10 cellular contexts compared by ENCODE assay signal in the genomic region with DNA sequence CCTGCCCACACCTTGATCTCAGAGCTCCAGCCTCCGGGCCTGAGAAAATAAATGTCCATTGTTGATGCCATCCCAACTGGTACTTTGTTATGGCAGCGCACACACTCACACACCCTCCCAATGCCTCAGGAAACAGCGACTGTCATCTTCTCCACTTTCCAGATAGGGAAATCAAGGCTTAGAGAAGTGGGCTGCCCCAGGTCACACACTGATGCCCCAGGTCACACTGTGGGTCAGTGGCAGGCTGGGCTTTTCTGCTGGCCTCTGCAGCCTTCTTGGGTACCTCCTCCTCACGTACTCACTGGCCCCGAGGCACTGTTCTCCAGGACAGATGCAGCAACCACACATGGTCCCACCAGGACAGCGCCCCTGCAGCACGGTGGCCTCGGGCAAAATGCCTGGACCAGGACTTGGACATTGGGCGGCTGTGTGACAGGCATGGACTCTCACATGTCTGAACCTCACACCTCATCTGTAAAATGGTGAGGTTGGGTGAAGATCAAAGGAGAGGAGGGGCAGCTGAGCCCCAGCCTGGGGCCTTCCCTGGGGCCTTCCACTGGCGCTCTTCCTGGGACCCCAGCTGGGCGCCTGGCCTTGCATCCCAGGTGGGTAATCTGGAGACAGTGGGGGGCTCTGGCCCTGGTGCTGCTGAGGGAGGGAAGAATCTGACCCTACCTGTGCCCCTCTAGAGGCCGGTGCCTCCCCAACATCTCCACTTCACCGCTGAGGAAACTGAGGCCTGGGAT.
"Had no signal": no experiment of that assay in that cellular context is flagged by ENCODE, and none has a peak within 500 bp of the region (broad histone marks: within the 10 kb centered on the region; RNA-seq: fewer than 3 reads in every experiment).

No MANE protein-coding gene starts in this region.

- H3K27ac Mint-ChIP-seq: activated CD4-positive, alpha-beta memory T cell treated with anti-CD3 and anti-CD28 coated beads, Interleukin-2, amount 10 ng/mL, durations not matched to agents 7 days and 5 days; stimulated activated naive CD8-positive, alpha-beta T cell treated with anti-CD3 and anti-CD28 coated beads, Interleukin-15, Interleukin-2, amounts not matched to agents 100 ng/mL and 50 ng/mL, for 24 hours had no signal

- H3K9me3 ChIP-seq: colonic mucosa, right lobe of liver had no signal

- H3K4me3 Mint-ChIP-seq: activated CD4-positive, alpha-beta memory T cell treated with anti-CD3 and anti-CD28 coated beads, Interleukin-2, amount 10 ng/mL, durations not matched to agents 7 days and 5 days; stimulated activated naive CD8-positive, alpha-beta T cell treated with anti-CD3 and anti-CD28 coated beads, Interleukin-15, Interleukin-2, amounts not matched to agents 100 ng/mL and 50 ng/mL, for 24 hours had no signal

- H3K27me3 ChIP-seq: colonic mucosa, right lobe of liver had no signal

- H3K36me3 ChIP-seq: colonic mucosa, right lobe of liver had no signal

- H3K4me3 ChIP-seq: colonic mucosa, right lobe of liver had no signal

- H3K4me1 ChIP-seq: colonic mucosa had no signal

- H3K27me3 Mint-ChIP-seq: activated CD4-positive, alpha-beta memory T cell treated with anti-CD3 and anti-CD28 coated beads, Interleukin-2, amount 10 ng/mL, durations not matched to agents 7 days and 5 days; stimulated activated naive CD8-positive, alpha-beta T cell treated with anti-CD3 and anti-CD28 coated beads, Interleukin-15, Interleukin-2, amounts not matched to agents 100 ng/mL and 50 ng/mL, for 24 hours had no signal

- H3K4me1 Mint-ChIP-seq: activated CD4-positive, alpha-beta memory T cell treated with anti-CD3 and anti-CD28 coated beads, Interleukin-2, amount 10 ng/mL, durations not matched to agents 7 days and 5 days had no signal

- H3K27ac ChIP-seq: colonic mucosa, right lobe of liver had no signal

- DNase-seq: activated CD4-positive, CD25-positive, alpha-beta regulatory T cell treated with anti-CD3 and anti-CD28 coated beads, Interleukin-2, amount 50 U/mL, for 72 hours; activated gamma-delta T cell treated with Interleukin-2 at 50 U/mL for 16 hours; colonic mucosa; effector CD4-positive, alpha-beta T cell; islet precursor cell; stimulated activated CD4-positive, alpha-beta T cell treated with anti-CD3 and anti-CD28 coated beads, Interleukin-2, amount 100 ng/mL, for 48 hours; T-helper 9 cell had no signal

- H3K9me3 Mint-ChIP-seq: activated CD4-positive, alpha-beta memory T cell treated with anti-CD3 and anti-CD28 coated beads, Interleukin-2, amount 10 ng/mL, durations not matched to agents 7 days and 5 days had no signal
